Comparison of ENCODE assay signal across 1 cellular context in the genomic region with DNA sequence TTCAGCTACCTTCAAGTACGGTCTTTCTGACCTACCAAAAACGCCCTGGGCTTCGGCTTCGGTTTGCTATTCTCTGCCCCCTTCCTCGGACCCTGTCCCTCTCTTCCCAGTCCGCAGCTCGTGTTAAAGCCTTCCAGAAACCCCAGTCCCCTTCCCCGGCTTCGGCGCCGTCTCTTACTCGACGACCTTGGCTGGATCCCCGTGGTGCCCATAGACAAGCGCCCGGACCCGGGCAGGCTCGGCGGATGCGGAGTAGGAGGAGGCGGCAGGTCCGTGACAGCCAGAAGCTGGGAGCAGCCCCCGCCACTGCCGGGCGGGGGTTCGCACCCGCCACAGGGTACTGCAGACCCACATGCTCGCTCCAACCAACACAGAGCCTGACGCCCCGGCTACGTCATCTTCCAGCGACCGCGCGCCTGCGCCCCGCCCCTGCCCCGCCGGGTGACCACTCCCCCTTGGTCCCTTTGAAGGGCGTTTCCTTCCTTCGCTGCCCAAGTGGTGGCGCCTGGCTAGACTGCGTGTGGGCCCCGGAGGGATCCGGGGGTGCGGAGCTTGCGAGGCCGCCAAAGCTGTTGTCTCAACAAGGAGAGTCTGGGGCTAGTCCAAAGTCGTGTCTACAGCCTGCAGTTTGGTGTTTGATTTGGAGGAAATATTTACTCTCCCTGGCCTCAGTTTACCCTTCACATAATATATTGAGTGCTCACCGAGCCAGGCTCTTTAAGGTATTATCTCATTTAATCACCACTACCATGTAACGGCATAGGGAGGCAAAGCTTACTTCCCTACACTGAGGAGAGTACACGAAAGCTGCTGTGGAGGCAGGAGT.
A peak's percentile ranks its signal among the peaks of the same experiment; 100 is the strongest.
TF ChIP-seq lines count a peak whose summit lies in the region.

A gene with protein sequence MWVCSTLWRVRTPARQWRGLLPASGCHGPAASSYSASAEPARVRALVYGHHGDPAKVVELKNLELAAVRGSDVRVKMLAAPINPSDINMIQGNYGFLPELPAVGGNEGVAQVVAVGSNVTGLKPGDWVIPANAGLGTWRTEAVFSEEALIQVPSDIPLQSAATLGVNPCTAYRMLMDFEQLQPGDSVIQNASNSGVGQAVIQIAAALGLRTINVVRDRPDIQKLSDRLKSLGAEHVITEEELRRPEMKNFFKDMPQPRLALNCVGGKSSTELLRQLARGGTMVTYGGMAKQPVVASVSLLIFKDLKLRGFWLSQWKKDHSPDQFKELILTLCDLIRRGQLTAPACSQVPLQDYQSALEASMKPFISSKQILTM (minus strand): TSS at position 382 of the 826 bp plus-strand sequence. CDS start 28 bp downstream, at position 354.

TF ChIP-seq in K562, 482 proteins besides CTCF, POLR2A, EP300 and RAD21 (continued from another document and continues in another):
- TF ChIP-seq, protein P1, sequence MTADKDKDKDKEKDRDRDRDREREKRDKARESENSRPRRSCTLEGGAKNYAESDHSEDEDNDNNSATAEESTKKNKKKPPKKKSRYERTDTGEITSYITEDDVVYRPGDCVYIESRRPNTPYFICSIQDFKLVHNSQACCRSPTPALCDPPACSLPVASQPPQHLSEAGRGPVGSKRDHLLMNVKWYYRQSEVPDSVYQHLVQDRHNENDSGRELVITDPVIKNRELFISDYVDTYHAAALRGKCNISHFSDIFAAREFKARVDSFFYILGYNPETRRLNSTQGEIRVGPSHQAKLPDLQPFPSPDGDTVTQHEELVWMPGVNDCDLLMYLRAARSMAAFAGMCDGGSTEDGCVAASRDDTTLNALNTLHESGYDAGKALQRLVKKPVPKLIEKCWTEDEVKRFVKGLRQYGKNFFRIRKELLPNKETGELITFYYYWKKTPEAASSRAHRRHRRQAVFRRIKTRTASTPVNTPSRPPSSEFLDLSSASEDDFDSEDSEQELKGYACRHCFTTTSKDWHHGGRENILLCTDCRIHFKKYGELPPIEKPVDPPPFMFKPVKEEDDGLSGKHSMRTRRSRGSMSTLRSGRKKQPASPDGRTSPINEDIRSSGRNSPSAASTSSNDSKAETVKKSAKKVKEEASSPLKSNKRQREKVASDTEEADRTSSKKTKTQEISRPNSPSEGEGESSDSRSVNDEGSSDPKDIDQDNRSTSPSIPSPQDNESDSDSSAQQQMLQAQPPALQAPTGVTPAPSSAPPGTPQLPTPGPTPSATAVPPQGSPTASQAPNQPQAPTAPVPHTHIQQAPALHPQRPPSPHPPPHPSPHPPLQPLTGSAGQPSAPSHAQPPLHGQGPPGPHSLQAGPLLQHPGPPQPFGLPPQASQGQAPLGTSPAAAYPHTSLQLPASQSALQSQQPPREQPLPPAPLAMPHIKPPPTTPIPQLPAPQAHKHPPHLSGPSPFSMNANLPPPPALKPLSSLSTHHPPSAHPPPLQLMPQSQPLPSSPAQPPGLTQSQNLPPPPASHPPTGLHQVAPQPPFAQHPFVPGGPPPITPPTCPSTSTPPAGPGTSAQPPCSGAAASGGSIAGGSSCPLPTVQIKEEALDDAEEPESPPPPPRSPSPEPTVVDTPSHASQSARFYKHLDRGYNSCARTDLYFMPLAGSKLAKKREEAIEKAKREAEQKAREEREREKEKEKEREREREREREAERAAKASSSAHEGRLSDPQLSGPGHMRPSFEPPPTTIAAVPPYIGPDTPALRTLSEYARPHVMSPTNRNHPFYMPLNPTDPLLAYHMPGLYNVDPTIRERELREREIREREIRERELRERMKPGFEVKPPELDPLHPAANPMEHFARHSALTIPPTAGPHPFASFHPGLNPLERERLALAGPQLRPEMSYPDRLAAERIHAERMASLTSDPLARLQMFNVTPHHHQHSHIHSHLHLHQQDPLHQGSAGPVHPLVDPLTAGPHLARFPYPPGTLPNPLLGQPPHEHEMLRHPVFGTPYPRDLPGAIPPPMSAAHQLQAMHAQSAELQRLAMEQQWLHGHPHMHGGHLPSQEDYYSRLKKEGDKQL (CRISPR knock-in tag; IDR thresholded peaks at IDR 0.05; ENCODE audit: borderline replicate concordance): no peak
- TF ChIP-seq HMG20B (CRISPR knock-in tag; IDR thresholded peaks at IDR 0.05): no peak
- TF ChIP-seq RHOXF2B (CRISPR knock-in tag; conservative IDR thresholded peaks at IDR 0.05): no peak
- TF ChIP-seq ZNF41 (CRISPR knock-in tag; conservative IDR thresholded peaks at IDR 0.05): no peak
- no peak for TF ChIP-seq TEAD2 (tag; IDR thresholded peaks at IDR 0.05)
- no peak for TF ChIP-seq TFAM (CRISPR knock-in tag; conservative IDR thresholded peaks at IDR 0.05)
- no peak for TF ChIP-seq RBM34 (IDR thresholded peaks at IDR 0.05; ENCODE audit: borderline replicate concordance, insufficient read depth, low read length)
- TF ChIP-seq POLR2AphosphoS5 (IDR thresholded peaks at IDR 0.05; ENCODE audit: control insufficient read depth, insufficient read depth, low read depth, low read length): peak; percentile 84; the same call in 1 of the 2 replicates
- TF ChIP-seq, protein P2, sequence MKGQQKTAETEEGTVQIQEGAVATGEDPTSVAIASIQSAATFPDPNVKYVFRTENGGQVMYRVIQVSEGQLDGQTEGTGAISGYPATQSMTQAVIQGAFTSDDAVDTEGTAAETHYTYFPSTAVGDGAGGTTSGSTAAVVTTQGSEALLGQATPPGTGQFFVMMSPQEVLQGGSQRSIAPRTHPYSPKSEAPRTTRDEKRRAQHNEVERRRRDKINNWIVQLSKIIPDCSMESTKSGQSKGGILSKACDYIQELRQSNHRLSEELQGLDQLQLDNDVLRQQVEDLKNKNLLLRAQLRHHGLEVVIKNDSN (CRISPR knock-in tag; IDR thresholded peaks at IDR 0.05): peak; percentile 49; the same call in 1 of the 2 replicates
- TF ChIP-seq, protein P3, sequence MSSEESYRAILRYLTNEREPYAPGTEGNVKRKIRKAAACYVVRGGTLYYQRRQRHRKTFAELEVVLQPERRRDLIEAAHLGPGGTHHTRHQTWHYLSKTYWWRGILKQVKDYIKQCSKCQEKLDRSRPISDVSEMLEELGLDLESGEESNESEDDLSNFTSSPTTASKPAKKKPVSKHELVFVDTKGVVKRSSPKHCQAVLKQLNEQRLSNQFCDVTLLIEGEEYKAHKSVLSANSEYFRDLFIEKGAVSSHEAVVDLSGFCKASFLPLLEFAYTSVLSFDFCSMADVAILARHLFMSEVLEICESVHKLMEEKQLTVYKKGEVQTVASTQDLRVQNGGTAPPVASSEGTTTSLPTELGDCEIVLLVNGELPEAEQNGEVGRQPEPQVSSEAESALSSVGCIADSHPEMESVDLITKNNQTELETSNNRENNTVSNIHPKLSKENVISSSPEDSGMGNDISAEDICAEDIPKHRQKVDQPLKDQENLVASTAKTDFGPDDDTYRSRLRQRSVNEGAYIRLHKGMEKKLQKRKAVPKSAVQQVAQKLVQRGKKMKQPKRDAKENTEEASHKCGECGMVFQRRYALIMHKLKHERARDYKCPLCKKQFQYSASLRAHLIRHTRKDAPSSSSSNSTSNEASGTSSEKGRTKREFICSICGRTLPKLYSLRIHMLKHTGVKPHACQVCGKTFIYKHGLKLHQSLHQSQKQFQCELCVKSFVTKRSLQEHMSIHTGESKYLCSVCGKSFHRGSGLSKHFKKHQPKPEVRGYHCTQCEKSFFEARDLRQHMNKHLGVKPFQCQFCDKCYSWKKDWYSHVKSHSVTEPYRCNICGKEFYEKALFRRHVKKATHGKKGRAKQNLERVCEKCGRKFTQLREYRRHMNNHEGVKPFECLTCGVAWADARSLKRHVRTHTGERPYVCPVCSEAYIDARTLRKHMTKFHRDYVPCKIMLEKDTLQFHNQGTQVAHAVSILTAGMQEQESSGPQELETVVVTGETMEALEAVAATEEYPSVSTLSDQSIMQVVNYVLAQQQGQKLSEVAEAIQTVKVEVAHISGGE (CRISPR knock-in tag; IDR thresholded peaks at IDR 0.05): peak in 1 of 3 experiments; percentile 58; a peak in 1 of 6 replicates
- TF ChIP-seq, protein P4, sequence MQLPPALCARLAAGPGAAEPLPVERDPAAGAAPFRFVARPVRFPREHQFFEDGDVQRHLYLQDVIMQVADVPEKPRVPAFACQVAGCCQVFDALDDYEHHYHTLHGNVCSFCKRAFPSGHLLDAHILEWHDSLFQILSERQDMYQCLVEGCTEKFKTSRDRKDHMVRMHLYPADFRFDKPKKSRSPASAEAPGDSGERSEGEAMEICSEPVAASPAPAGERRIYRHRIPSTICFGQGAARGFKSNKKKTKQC (CRISPR knock-in tag; IDR thresholded peaks at IDR 0.05): peak; percentile 98
- TF ChIP-seq ZNF311 (CRISPR knock-in tag; IDR thresholded peaks at IDR 0.05): no peak
- TF ChIP-seq ZNF696 (CRISPR knock-in tag; conservative IDR thresholded peaks at IDR 0.05): no peak
- TF ChIP-seq BHLHE40 (IDR thresholded peaks at IDR 0.05; ENCODE audit: low read length): no peak; the same call in 1 of the 2 replicates
- TF ChIP-seq MYNN (IDR thresholded peaks at IDR 0.05): peak; percentile 88; the same call in 1 of the 2 replicates
- no peak for TF ChIP-seq MYNN (CRISPR knock-in tag; IDR thresholded peaks at IDR 0.05)
- peak; percentile 99 for TF ChIP-seq BCOR (IDR thresholded peaks at IDR 0.05)
- TF ChIP-seq ZFX (CRISPR knock-in tag; IDR thresholded peaks at IDR 0.05): peak; percentile 93
- TF ChIP-seq ZBTB8A (IDR thresholded peaks at IDR 0.05; ENCODE audit: partially characterized antibody): no peak
- no peak for TF ChIP-seq ZNF778 (CRISPR knock-in tag; IDR thresholded peaks at IDR 0.05)
- TF ChIP-seq, protein P5, sequence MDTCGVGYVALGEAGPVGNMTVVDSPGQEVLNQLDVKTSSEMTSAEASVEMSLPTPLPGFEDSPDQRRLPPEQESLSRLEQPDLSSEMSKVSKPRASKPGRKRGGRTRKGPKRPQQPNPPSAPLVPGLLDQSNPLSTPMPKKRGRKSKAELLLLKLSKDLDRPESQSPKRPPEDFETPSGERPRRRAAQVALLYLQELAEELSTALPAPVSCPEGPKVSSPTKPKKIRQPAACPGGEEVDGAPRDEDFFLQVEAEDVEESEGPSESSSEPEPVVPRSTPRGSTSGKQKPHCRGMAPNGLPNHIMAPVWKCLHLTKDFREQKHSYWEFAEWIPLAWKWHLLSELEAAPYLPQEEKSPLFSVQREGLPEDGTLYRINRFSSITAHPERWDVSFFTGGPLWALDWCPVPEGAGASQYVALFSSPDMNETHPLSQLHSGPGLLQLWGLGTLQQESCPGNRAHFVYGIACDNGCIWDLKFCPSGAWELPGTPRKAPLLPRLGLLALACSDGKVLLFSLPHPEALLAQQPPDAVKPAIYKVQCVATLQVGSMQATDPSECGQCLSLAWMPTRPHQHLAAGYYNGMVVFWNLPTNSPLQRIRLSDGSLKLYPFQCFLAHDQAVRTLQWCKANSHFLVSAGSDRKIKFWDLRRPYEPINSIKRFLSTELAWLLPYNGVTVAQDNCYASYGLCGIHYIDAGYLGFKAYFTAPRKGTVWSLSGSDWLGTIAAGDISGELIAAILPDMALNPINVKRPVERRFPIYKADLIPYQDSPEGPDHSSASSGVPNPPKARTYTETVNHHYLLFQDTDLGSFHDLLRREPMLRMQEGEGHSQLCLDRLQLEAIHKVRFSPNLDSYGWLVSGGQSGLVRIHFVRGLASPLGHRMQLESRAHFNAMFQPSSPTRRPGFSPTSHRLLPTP (IDR thresholded peaks at IDR 0.05; ENCODE audit: borderline replicate concordance, extremely low read depth, insufficient read length): no peak
- 0 out of 2 replicates have a peak, but pooled peaks have one; percentile 14 for TF ChIP-seq MTF1 (CRISPR knock-in tag; IDR thresholded peaks at IDR 0.05; ENCODE audit: borderline replicate concordance)
- TF ChIP-seq, protein P6, sequence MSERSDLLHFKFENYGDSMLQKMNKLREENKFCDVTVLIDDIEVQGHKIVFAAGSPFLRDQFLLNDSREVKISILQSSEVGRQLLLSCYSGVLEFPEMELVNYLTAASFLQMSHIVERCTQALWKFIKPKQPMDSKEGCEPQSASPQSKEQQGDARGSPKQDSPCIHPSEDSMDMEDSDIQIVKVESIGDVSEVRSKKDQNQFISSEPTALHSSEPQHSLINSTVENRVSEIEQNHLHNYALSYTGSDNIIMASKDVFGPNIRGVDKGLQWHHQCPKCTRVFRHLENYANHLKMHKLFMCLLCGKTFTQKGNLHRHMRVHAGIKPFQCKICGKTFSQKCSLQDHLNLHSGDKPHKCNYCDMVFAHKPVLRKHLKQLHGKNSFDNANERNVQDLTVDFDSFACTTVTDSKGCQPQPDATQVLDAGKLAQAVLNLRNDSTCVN (CRISPR knock-in tag; IDR thresholded peaks at IDR 0.05): no peak
- peak; percentile 99 for TF ChIP-seq MYC (IDR thresholded peaks at IDR 0.05; ENCODE audit: low read depth, low read length)
- TF ChIP-seq MYC (CRISPR knock-in tag; IDR thresholded peaks at IDR 0.05; ENCODE audit: borderline replicate concordance, low read depth): peak; percentile 87; the same call in 1 of the 2 replicates
- TF ChIP-seq SNRNP70 (optimal IDR thresholded peaks at IDR 0.05; ENCODE audit: low read depth, low read length): no peak
- TF ChIP-seq ZNF217 (CRISPR knock-in tag; IDR thresholded peaks at IDR 0.05): no peak
- TF ChIP-seq PCBP1 (IDR thresholded peaks at IDR 0.05; ENCODE audit: low read depth, low read length, poor library complexity, severe bottlenecking): peak; percentile 50
- TF ChIP-seq, protein P7, sequence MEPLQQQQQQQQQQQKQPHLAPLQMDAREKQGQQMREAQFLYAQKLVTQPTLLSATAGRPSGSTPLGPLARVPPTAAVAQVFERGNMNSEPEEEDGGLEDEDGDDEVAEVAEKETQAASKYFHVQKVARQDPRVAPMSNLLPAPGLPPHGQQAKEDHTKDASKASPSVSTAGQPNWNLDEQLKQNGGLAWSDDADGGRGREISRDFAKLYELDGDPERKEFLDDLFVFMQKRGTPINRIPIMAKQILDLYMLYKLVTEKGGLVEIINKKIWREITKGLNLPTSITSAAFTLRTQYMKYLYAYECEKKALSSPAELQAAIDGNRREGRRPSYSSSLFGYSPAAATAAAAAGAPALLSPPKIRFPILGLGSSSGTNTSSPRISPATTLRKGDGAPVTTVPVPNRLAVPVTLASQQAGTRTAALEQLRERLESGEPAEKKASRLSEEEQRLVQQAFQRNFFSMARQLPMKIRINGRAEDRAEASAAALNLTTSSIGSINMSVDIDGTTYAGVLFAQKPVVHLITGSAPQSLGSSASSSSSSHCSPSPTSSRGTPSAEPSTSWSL (CRISPR knock-in tag; IDR thresholded peaks at IDR 0.05; ENCODE audit: borderline replicate concordance): 0 out of 2 replicates have a peak, but pooled peaks have one; percentile 70
- TF ChIP-seq SNIP1 (IDR thresholded peaks at IDR 0.05; ENCODE audit: low read depth): peak; percentile 85
- no peak for TF ChIP-seq ARID2 (IDR thresholded peaks at IDR 0.05)
- peak; percentile 45; the same call in 1 of the 2 replicates for TF ChIP-seq HDAC2 (IDR thresholded peaks at IDR 0.05)
- TF ChIP-seq ZNF785 (CRISPR knock-in tag; IDR thresholded peaks at IDR 0.05): no peak
- TF ChIP-seq, protein P8, sequence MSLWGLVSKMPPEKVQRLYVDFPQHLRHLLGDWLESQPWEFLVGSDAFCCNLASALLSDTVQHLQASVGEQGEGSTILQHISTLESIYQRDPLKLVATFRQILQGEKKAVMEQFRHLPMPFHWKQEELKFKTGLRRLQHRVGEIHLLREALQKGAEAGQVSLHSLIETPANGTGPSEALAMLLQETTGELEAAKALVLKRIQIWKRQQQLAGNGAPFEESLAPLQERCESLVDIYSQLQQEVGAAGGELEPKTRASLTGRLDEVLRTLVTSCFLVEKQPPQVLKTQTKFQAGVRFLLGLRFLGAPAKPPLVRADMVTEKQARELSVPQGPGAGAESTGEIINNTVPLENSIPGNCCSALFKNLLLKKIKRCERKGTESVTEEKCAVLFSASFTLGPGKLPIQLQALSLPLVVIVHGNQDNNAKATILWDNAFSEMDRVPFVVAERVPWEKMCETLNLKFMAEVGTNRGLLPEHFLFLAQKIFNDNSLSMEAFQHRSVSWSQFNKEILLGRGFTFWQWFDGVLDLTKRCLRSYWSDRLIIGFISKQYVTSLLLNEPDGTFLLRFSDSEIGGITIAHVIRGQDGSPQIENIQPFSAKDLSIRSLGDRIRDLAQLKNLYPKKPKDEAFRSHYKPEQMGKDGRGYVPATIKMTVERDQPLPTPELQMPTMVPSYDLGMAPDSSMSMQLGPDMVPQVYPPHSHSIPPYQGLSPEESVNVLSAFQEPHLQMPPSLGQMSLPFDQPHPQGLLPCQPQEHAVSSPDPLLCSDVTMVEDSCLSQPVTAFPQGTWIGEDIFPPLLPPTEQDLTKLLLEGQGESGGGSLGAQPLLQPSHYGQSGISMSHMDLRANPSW (CRISPR knock-in tag; IDR thresholded peaks at IDR 0.05): 0 out of 2 replicates have a peak, but pooled peaks have one; percentile 93
- peak; percentile 87 for TF ChIP-seq SETDB1 (IDR thresholded peaks at IDR 0.05; ENCODE audit: low read length)
